8 cellular contexts compared by ENCODE assay signal in genomic region chr6:16947461-16948159, GRCh38.
A peak's percentile ranks its signal among the peaks of the same experiment; 100 is the strongest.
DNase-seq lines count a peak whose midpoint lies in the region; ATAC-seq, FAIRE-seq and TF ChIP-seq lines count a peak whose summit lies in the region.

No MANE protein-coding gene starts in this region.

- TF ChIP-seq EP300 in ovary (IDR thresholded peaks at IDR 0.05): no peak

- no peak overlapping the region for H3K27ac ChIP-seq in pancreas
- H3K27ac ChIP-seq in ovary: no peak overlapping the region
- no peak overlapping the region for H3K27ac ChIP-seq in dorsolateral prefrontal cortex

- no peak for TF ChIP-seq POLR2A in ovary (IDR thresholded peaks at IDR 0.05)

- peaks cover 12% of the 10 kb centered on the region for H3K4me1 Mint-ChIP-seq in stimulated activated effector memory CD8-positive, alpha-beta T cell treated with anti-CD3 and anti-CD28 coated beads, Interleukin-12 subunit alpha, Interleukin-12 subunit beta, amount 100 ng/mL, for 72 hours

- no peaks in the 10 kb centered on the region for H3K9me3 Mint-ChIP-seq in stimulated activated effector memory CD8-positive, alpha-beta T cell treated with anti-CD3 and anti-CD28 coated beads, Interleukin-12 subunit alpha, Interleukin-12 subunit beta, amount 100 ng/mL, for 72 hours

- H3K4me3 ChIP-seq in pancreas (no peak overlapping the region), ovary (no peak overlapping the region), dorsolateral prefrontal cortex (no peak overlapping the region)

- H3K4me3 Mint-ChIP-seq in stimulated activated effector memory CD8-positive, alpha-beta T cell treated with anti-CD3 and anti-CD28 coated beads, Interleukin-12 subunit alpha, Interleukin-12 subunit beta, amount 100 ng/mL, for 72 hours: no peak overlapping the region

- 21 to 25% methylated on average over 4 of the region's 4 CpGs for WGBS in pancreas, 2 donors
- 15 to 30% (median 19%) methylated on average over 4 of the region's 4 CpGs for WGBS in ovary, 3 donors

- peak; percentile 74 to 91 (median 80) for ATAC-seq in pancreas
- ATAC-seq in stimulated activated effector memory CD8-positive, alpha-beta T cell treated with anti-CD3 and anti-CD28 coated beads, Interleukin-12 subunit alpha, Interleukin-12 subunit beta, amount 100 ng/mL, for 72 hours: no peak
- no peak for ATAC-seq in HG02870 (IDR thresholded peaks at IDR 0.05; ENCODE audit: unreplicated experiment)

- H3K27me3 ChIP-seq in pancreas: no peaks in the 10 kb centered on the region
- no peaks in the 10 kb centered on the region for H3K27me3 ChIP-seq in ovary
- no peaks in the 10 kb centered on the region for H3K27me3 ChIP-seq in dorsolateral prefrontal cortex

- no peaks in the 10 kb centered on the region for H3K4me1 ChIP-seq in pancreas
- no peaks in the 10 kb centered on the region for H3K4me1 ChIP-seq in ovary (ENCODE audit: insufficient read depth)

- peak; percentile 55 for DNase-seq in ELF-1 (ENCODE audit: low read depth, low spot score)
- peak; percentile 9 for DNase-seq in NCI-H345 treated with DMSO at 0.1 percent for 48 hours (lab: John Stamatoyannopoulos, UW; ENCODE audit: unreplicated experiment)
- DNase-seq in epidermal melanocyte (ENCODE audit: insufficient read length, low spot score): peak; percentile 55
- peak in 1 of 6 donors; percentile 25 for DNase-seq in pancreas
- no peak for DNase-seq in stimulated activated effector memory CD8-positive, alpha-beta T cell treated with anti-CD3 and anti-CD28 coated beads, Interleukin-12 subunit alpha, Interleukin-12 subunit beta, amount 100 ng/mL, for 72 hours (ENCODE audit: low spot score in 2 of 2)
- DNase-seq in ovary: no peak
- DNase-seq in dorsolateral prefrontal cortex: no peak

- intact Hi-C loops in pancreas (cut with DNase I): no loop called here
- intact Hi-C loops in ovary (cut with DNase I): no loop called here
- intact Hi-C loops in dorsolateral prefrontal cortex (cut with DNase I): no loop called here

- TF ChIP-seq CTCF in pancreas (IDR thresholded peaks at IDR 0.05) (no peak), ovary (IDR thresholded peaks at IDR 0.05) (no peak), dorsolateral prefrontal cortex (IDR thresholded peaks at IDR 0.05 in 54 of 56, conservative IDR thresholded peaks at IDR 0.05 in 2 of 56; ENCODE audit: low read depth in 1 of 56, partially characterized antibody in 56 of 56) (no peak)

- FAIRE-seq in pancreas (lab: Jason Lieb, UNC): no peak

- no peaks in the 10 kb centered on the region for H3K36me3 Mint-ChIP-seq in stimulated activated effector memory CD8-positive, alpha-beta T cell treated with anti-CD3 and anti-CD28 coated beads, Interleukin-12 subunit alpha, Interleukin-12 subunit beta, amount 100 ng/mL, for 72 hours

- no peak overlapping the region for H3K27ac Mint-ChIP-seq in stimulated activated effector memory CD8-positive, alpha-beta T cell treated with anti-CD3 and anti-CD28 coated beads, Interleukin-12 subunit alpha, Interleukin-12 subunit beta, amount 100 ng/mL, for 72 hours

- no peaks in the 10 kb centered on the region for H3K9me3 ChIP-seq in pancreas
- no peaks in the 10 kb centered on the region for H3K9me3 ChIP-seq in ovary

- H3K36me3 ChIP-seq in pancreas: no peaks in the 10 kb centered on the region
- H3K36me3 ChIP-seq in ovary: no peaks in the 10 kb centered on the region

Comparison
In these comparisons a context has a peak if more than half of its experiments do, and no peak if none do; other contexts are left out.
1. DNase-seq: peak in ELF-1 (single experiment), NCI-H345 treated with DMSO at 0.1 percent for 48 hours (single experiment) and epidermal melanocyte (single experiment); none in stimulated activated effector memory CD8-positive, alpha-beta T cell treated with anti-CD3 and anti-CD28 coated beads, Interleukin-12 subunit alpha, Interleukin-12 subunit beta, amount 100 ng/mL, for 72 hours (0 of 2), ovary (0 of 5) and dorsolateral prefrontal cortex (0 of 10).
2. ATAC-seq: peak in pancreas (4 of 4); none in stimulated activated effector memory CD8-positive, alpha-beta T cell treated with anti-CD3 and anti-CD28 coated beads, Interleukin-12 subunit alpha, Interleukin-12 subunit beta, amount 100 ng/mL, for 72 hours (single experiment) and HG02870 (single experiment).